12 cellular contexts compared by ENCODE assay signal in the genomic region with DNA sequence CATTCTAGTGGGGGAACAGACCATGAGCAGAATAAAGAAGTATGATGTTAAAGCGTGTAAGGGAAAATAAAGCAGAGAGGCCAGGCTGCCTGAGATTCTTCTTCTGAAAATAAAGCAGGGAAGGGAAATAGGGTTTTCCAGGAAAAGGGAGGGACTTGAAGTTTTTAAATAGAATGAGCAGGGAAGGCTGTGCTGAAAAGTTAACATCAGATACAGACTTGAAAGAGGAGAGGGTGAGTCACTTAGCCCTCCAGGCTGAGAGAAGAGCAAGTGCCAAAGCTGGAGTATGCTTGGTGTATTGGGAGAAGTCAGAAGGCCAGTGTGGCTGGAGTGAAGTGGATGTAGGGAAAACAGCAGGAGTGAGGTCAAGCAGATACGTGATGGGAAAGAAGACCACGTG. TPM values are rescaled to one million over a fixed set of nuclear protein-coding genes. Genes with fewer than 3 reads are reported as not detected.
DNase-seq lines count a peak whose midpoint lies in the region; ATAC-seq and TF ChIP-seq lines count a peak whose summit lies in the region.
"Had no signal": no experiment of that assay in that cellular context is flagged by ENCODE, and none has a peak within 500 bp of the region (broad histone marks: within the 10 kb centered on the region; RNA-seq: fewer than 3 reads in every experiment).

No MANE protein-coding gene starts in this region.

- TF ChIP-seq CTCF in RWPE2 (IDR thresholded peaks at IDR 0.05; ENCODE audit: poor library complexity, severe bottlenecking) (no peak), fibroblast of mammary gland (conservative IDR thresholded peaks at IDR 0.05; ENCODE audit: control insufficient read depth, insufficient read depth, low read depth, low read length) (no peak)

- ATAC-seq in RWPE2 (ENCODE audit: low read depth) (peak; percentile 93), T-helper 17 cell (no peak), GM21526 (IDR thresholded peaks at IDR 0.05; ENCODE audit: low FRiP score, unreplicated experiment) (no peak)
- ATAC-seq: body of pancreas had no signal

- H3K27ac ChIP-seq in RWPE2 (ENCODE audit: poor library complexity, severe bottlenecking): no peak overlapping the region
- H3K27ac ChIP-seq: body of pancreas, neutrophil had no signal

- H3K4me1 Mint-ChIP-seq in T-helper 17 cell: no peaks in the 10 kb centered on the region

- H3K9me3 ChIP-seq in RWPE2 (ENCODE audit: severe bottlenecking) (no peaks in the 10 kb centered on the region), T-helper 17 cell (ENCODE audit: control insufficient read depth, low read length, poor library complexity, severe bottlenecking) (no peaks in the 10 kb centered on the region)
- H3K9me3 ChIP-seq: body of pancreas, neutrophil, uterus had no signal

- 0 out of 2 replicates have a peak, but pooled peaks cover 3% of the 10 kb centered on the region for H3K36me3 ChIP-seq in RWPE2 (ENCODE audit: low read depth)
- H3K36me3 ChIP-seq: neutrophil, uterus had no signal

- H3K4me3 Mint-ChIP-seq in T-helper 17 cell: no peak overlapping the region

- no peak overlapping the region for H3K4me3 ChIP-seq in RWPE2 (ENCODE audit: severe bottlenecking)
- H3K4me3 ChIP-seq in fibroblast of mammary gland (ENCODE audit: control insufficient read depth, low read depth, low read length): no peak overlapping the region
- H3K4me3 ChIP-seq: body of pancreas, uterus had no signal

- H3K36me3 Mint-ChIP-seq in T-helper 17 cell (ENCODE audit: low read depth): no peaks in the 10 kb centered on the region

- DNase-seq in EH (ENCODE audit: low read depth): peak; percentile 95
- DNase-seq in RWPE2 (ENCODE audit: low spot score): no peak
- peak; percentile 82 for DNase-seq in fibroblast of mammary gland (ENCODE audit: low read depth)
- peak; percentile 46 for DNase-seq in non-pigmented ciliary epithelial cell (ENCODE audit: low read depth)
- no peak for DNase-seq in NOMO-1 (lab: John Stamatoyannopoulos, UW; ENCODE audit: unreplicated experiment in 2 of 2)
- no peak for DNase-seq in T-helper 17 cell
- DNase-seq in retina: no peak
- DNase-seq: activated CD4-positive, alpha-beta T cell treated with anti-CD3 and anti-CD28 coated beads, Interleukin-2, amount 50 U/mL, for 48 hours; body of pancreas; uterus had no signal

- no peaks in the 10 kb centered on the region for H3K27me3 ChIP-seq in RWPE2 (ENCODE audit: insufficient read depth, poor library complexity, severe bottlenecking)
- H3K27me3 ChIP-seq: body of pancreas, neutrophil, uterus had no signal

- no peaks in the 10 kb centered on the region for H3K27me3 Mint-ChIP-seq in T-helper 17 cell

- H3K4me1 ChIP-seq in RWPE2 (ENCODE audit: insufficient read depth, poor library complexity, severe bottlenecking): peaks cover 5% of the 10 kb centered on the region
- H3K4me1 ChIP-seq: body of pancreas, uterus had no signal

- no peak overlapping the region for H3K27ac Mint-ChIP-seq in T-helper 17 cell

RNA-seq across cellular contexts. Expression of a gene that starts 10.0 kb away (rescaled TPM):
- 1 to 10 TPM; 2.8 to 6.1 TPM for total RNA-seq in T-helper 17 cell

Comparison
In these comparisons a context has a peak if more than half of its experiments do, and no peak if none do; other contexts are left out.
1. DNase-seq: peak in EH (single experiment), fibroblast of mammary gland (single experiment) and non-pigmented ciliary epithelial cell (single experiment); none in RWPE2 (single experiment), NOMO-1 (0 of 2), T-helper 17 cell (0 of 3) and retina (single experiment).